In genomic region chr1:1910651-1911389, GRCh38 we compare ENCODE assay signal across 1 cellular context.
TF ChIP-seq lines count a peak whose summit lies in the region.

No MANE protein-coding gene starts in this region.

TF ChIP-seq in GM23338, 12 proteins besides CTCF, POLR2A, EP300 and RAD21 (continued from another document):
- TF ChIP-seq ZNF462 (CRISPR knock-in tag; IDR thresholded peaks at IDR 0.05): no peak
- no peak for TF ChIP-seq REST (IDR thresholded peaks at IDR 0.05; ENCODE audit: unreplicated experiment)
- no peak for TF ChIP-seq CREB1 (CRISPR knock-in tag; IDR thresholded peaks at IDR 0.05; ENCODE audit: low read depth)
- no peak for TF ChIP-seq EZH2 (IDR thresholded peaks at IDR 0.05; ENCODE audit: low read depth, unreplicated experiment)
- no peak for TF ChIP-seq NANOG (IDR thresholded peaks at IDR 0.05; ENCODE audit: borderline replicate concordance)
- no peak for TF ChIP-seq ZNF331 (CRISPR knock-in tag; IDR thresholded peaks at IDR 0.05; ENCODE audit: low read depth)
- no peak for TF ChIP-seq STAT1 (IDR thresholded peaks at IDR 0.05; ENCODE audit: unreplicated experiment)
- no peak for TF ChIP-seq EZH2phosphoT487 (IDR thresholded peaks at IDR 0.05; ENCODE audit: unreplicated experiment)
- no peak for TF ChIP-seq JUNB (IDR thresholded peaks at IDR 0.05; ENCODE audit: unreplicated experiment)
- TF ChIP-seq POLR2AphosphoS5 (IDR thresholded peaks at IDR 0.05; ENCODE audit: low read depth): no peak
- no peak for TF ChIP-seq ZNF114 (CRISPR knock-in tag; IDR thresholded peaks at IDR 0.05)
